Comparison of ENCODE assay signal across 8 cellular contexts in the genomic region with DNA sequence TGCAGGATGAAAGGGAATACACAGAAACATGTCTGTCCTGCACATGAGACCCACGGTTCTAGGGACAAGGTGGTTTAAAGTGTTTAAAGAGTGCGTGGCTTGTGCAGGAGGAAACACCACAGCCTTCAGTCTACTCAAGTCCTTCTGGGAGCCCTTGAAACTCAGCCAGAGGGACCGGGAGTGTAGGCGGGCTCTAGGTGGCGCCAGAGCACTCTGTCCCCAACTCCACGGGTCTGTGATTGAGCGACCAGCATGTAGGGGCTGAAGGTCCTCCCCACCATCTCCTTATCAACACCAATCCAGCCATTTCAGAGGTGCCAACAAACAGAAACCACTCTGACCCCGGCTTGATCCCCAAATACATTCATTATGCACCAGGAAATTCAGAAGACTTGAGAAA.
DNase-seq lines count a peak whose midpoint lies in the region; ATAC-seq and TF ChIP-seq lines count a peak whose summit lies in the region.

No MANE protein-coding gene starts in this region.

- H3K9me2 ChIP-seq in SK-N-SH, result no peaks in the 10 kb centered on the region

- TF ChIP-seq CTCF in SK-N-SH (IDR thresholded peaks at IDR 0.05) (peak; percentile 56), right atrium auricular region (IDR thresholded peaks at IDR 0.05) (peak; percentile 18 to 66), smooth muscle cell (IDR thresholded peaks at IDR 0.05; ENCODE audit: borderline replicate concordance, insufficient read depth, poor library complexity, severe bottlenecking) (peak; percentile 52)

- no peaks in the 10 kb centered on the region for H3K79me2 ChIP-seq in SK-N-SH (ENCODE audit: insufficient read depth)
- no peaks in the 10 kb centered on the region for H3K79me2 ChIP-seq in smooth muscle cell (ENCODE audit: low read depth)

- no peak for TF ChIP-seq EP300 in SK-N-SH (IDR thresholded peaks at IDR 0.05; ENCODE audit: borderline replicate concordance in 1 of 2, low read depth in 1 of 2, low read length in 1 of 2)

- no peak overlapping the region for H3K4me3 Mint-ChIP-seq in activated naive CD8-positive, alpha-beta T cell treated with anti-CD3 and anti-CD28 coated beads for 36 hours

- H3K27ac ChIP-seq in SK-N-SH (ENCODE audit: low read depth in 2 of 2, low read length in 1 of 2), result no peak overlapping the region
- H3K27ac ChIP-seq in right atrium auricular region, result no peak overlapping the region
- no peak overlapping the region for H3K27ac ChIP-seq in smooth muscle cell (ENCODE audit: low read depth)

- no peaks in the 10 kb centered on the region for H3K36me3 Mint-ChIP-seq in activated naive CD8-positive, alpha-beta T cell treated with anti-CD3 and anti-CD28 coated beads for 36 hours

- no peaks in the 10 kb centered on the region for H3K9me3 Mint-ChIP-seq in activated naive CD8-positive, alpha-beta T cell treated with anti-CD3 and anti-CD28 coated beads for 36 hours

- peak; percentile 43 for TF ChIP-seq RAD21 in SK-N-SH (IDR thresholded peaks at IDR 0.05; ENCODE audit: low read length)

- DNase-seq in AML-193 (lab: John Stamatoyannopoulos, UW), result peak; percentile 26 to 32
- DNase-seq in Jurkat, Clone E6-1 (ENCODE audit: low read depth, low spot score), result peak; percentile 18
- peak; percentile 67 for DNase-seq in SK-N-SH
- peak; percentile 43 for DNase-seq in activated naive CD8-positive, alpha-beta T cell treated with anti-CD3 and anti-CD28 coated beads for 36 hours
- DNase-seq in right atrium auricular region (ENCODE audit: low spot score), result no peak
- DNase-seq in smooth muscle cell (lab: John Stamatoyannopoulos, UW; ENCODE audit: unreplicated experiment), result no peak

- H3K36me3 ChIP-seq in SK-N-SH (replicated peaks in 1 of 2; ENCODE audit: control insufficient read depth in 1 of 2, insufficient read depth in 2 of 2, low read length in 1 of 2) (no peaks in the 10 kb centered on the region), right atrium auricular region (no peaks in the 10 kb centered on the region), smooth muscle cell (ENCODE audit: low read depth) (no peaks in the 10 kb centered on the region)

- POLR2A ChIA-PET in SK-N-SH (lab: Yijun Ruan, JAX), result interaction anchor here (0.7 kb wide), 1 partner anchor 1267 kb away, joined by 3 read pairs; no protein-coding TSS in a partner anchor

- peaks cover 8% of the 10 kb centered on the region for H3K27me3 Mint-ChIP-seq in activated naive CD8-positive, alpha-beta T cell treated with anti-CD3 and anti-CD28 coated beads for 36 hours

- no peak overlapping the region for H3K9ac ChIP-seq in SK-N-SH
- no peak overlapping the region for H3K9ac ChIP-seq in smooth muscle cell (ENCODE audit: low read depth)

- no peaks in the 10 kb centered on the region for H4K20me1 ChIP-seq in SK-N-SH (ENCODE audit: insufficient read depth)
- no peaks in the 10 kb centered on the region for H4K20me1 ChIP-seq in smooth muscle cell (ENCODE audit: low read depth)

- CTCF ChIA-PET in SK-N-SH (lab: Yijun Ruan, JAX), result interaction anchor here (1.4 kb wide), 1 partner anchor 30 kb away, joined by 3 read pairs; no protein-coding TSS in a partner anchor

- H3F3A ChIP-seq in SK-N-SH (replicated peaks; ENCODE audit: insufficient read depth) (no peaks in the 10 kb centered on the region), smooth muscle cell (ENCODE audit: low read depth) (no peaks in the 10 kb centered on the region)

- H3K27me3 ChIP-seq in SK-N-SH (ENCODE audit: insufficient read depth) (no peaks in the 10 kb centered on the region), right atrium auricular region (no peaks in the 10 kb centered on the region), smooth muscle cell (ENCODE audit: low read depth) (no peaks in the 10 kb centered on the region)

- no peaks in the 10 kb centered on the region for H3K9me3 ChIP-seq in SK-N-SH
- no peaks in the 10 kb centered on the region for H3K9me3 ChIP-seq in right atrium auricular region
- H3K9me3 ChIP-seq in smooth muscle cell (replicated peaks; ENCODE audit: low read depth), result no peaks in the 10 kb centered on the region

- ATAC-seq in GM18868 (IDR thresholded peaks at IDR 0.05; ENCODE audit: unreplicated experiment) (peak; percentile 78), HG02840 (IDR thresholded peaks at IDR 0.05; ENCODE audit: low FRiP score, unreplicated experiment) (no peak)

- no peak overlapping the region for H3K27ac Mint-ChIP-seq in activated naive CD8-positive, alpha-beta T cell treated with anti-CD3 and anti-CD28 coated beads for 36 hours

- no peak overlapping the region for H3K4me2 ChIP-seq in SK-N-SH
- no peak overlapping the region for H3K4me2 ChIP-seq in smooth muscle cell

- peaks cover 2% of the 10 kb centered on the region for H3K4me1 Mint-ChIP-seq in activated naive CD8-positive, alpha-beta T cell treated with anti-CD3 and anti-CD28 coated beads for 36 hours

- H3K4me3 ChIP-seq in Jurkat, Clone E6-1 (ENCODE audit: low read length), result no peak overlapping the region
- H3K4me3 ChIP-seq in SK-N-SH (ENCODE audit: low read depth in 2 of 2, low read length in 1 of 2) (no peak overlapping the region), right atrium auricular region (no peak overlapping the region), smooth muscle cell (no peak overlapping the region)

- H2AFZ ChIP-seq in SK-N-SH (ENCODE audit: low read depth) (no peak overlapping the region), smooth muscle cell (ENCODE audit: low read depth) (no peak overlapping the region)

- WGBS in SK-N-SH (ENCODE audit: low lambda C conversion rate), result 6% methylated on average over 7 of the region's 8 CpGs
- WGBS in smooth muscle cell (ENCODE audit: low lambda C conversion rate), result 31% methylated on average over 8 of the region's 8 CpGs

- H3K4me1 ChIP-seq in SK-N-SH (ENCODE audit: control insufficient read depth in 1 of 2, insufficient read depth in 2 of 2, low read depth in 1 of 2, low read length in 1 of 2) (no peaks in the 10 kb centered on the region; a peak in 1 of 4 replicates), right atrium auricular region (no peaks in the 10 kb centered on the region), smooth muscle cell (ENCODE audit: low read depth) (no peaks in the 10 kb centered on the region)

TF ChIP-seq in SK-N-SH, 30 proteins besides CTCF, POLR2A, EP300 and RAD21:
- TF ChIP-seq NRF1 (IDR thresholded peaks at IDR 0.05; ENCODE audit: low read depth, low read length), result no peak
- no peak for TF ChIP-seq RFX5 (IDR thresholded peaks at IDR 0.05; ENCODE audit: low read length)
- no peak for TF ChIP-seq FOXM1 (IDR thresholded peaks at IDR 0.05; ENCODE audit: low read depth)
- TF ChIP-seq EZH2phosphoT487 (IDR thresholded peaks at IDR 0.05; ENCODE audit: borderline replicate concordance, low read depth), result no peak

Comparison
In these comparisons a context has a peak if more than half of its experiments do, and no peak if none do; other contexts are left out.
1. DNase-seq: peak in AML-193 (2 of 2), Jurkat, Clone E6-1 (single experiment), SK-N-SH (single experiment) and activated naive CD8-positive, alpha-beta T cell treated with anti-CD3 and anti-CD28 coated beads for 36 hours (single experiment); none in right atrium auricular region (single experiment) and smooth muscle cell (single experiment).
2. Peak in every context shown above with its lines, with median percentiles within 50 percentile points of each other: CTCF ChIP-seq.